19 cellular contexts compared by ENCODE assay signal in the genomic region with DNA sequence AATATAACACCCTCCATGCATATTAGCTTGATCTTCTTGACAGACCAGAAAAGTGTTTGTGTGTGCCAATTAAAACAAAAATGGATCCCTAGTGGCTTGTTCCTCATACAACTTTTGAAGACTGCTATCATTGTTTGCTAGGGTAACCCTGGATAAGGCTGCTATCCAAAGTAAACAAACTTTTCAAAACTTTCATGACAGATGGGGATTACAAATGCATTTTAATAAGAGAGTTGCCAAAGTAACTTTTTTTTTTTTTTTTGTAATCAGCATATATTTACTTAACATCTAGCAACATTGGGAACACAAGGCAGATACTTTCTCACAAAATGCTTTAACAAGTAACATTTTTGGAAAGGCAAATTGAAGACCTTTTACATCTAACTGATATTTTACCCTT.
DNase-seq lines count a peak whose midpoint lies in the region; ATAC-seq, FAIRE-seq and TF ChIP-seq lines count a peak whose summit lies in the region.
"Had no signal": no experiment of that assay in that cellular context is flagged by ENCODE, and none has a peak within 500 bp of the region (broad histone marks: within the 10 kb centered on the region; RNA-seq: fewer than 3 reads in every experiment).

No MANE protein-coding gene starts in this region.

- no peak overlapping the region for H3K27ac ChIP-seq in foreskin keratinocyte
- H3K27ac ChIP-seq: C4-2B, esophagus muscularis mucosa, GM23248, PC-9 had no signal

- FAIRE-seq in H54 (lab: Jason Lieb, UNC): peak; percentile 55

- H3K27me3 ChIP-seq in foreskin keratinocyte: no peaks in the 10 kb centered on the region
- H3K27me3 ChIP-seq: esophagus muscularis mucosa had no signal

- no peak for ATAC-seq in foreskin keratinocyte
- no peak for ATAC-seq in HG03196 (IDR thresholded peaks at IDR 0.05; ENCODE audit: unreplicated experiment)

- DNase-seq in H54 (ENCODE audit: insufficient read length, low spot score): no peak
- DNase-seq in SK-MEL-5 (ENCODE audit: low read depth, low spot score): peak; percentile 3
- DNase-seq in fibroblast of gingiva (ENCODE audit: low read depth): peak; percentile 30
- DNase-seq in pulmonary artery endothelial cell (ENCODE audit: low read depth, low spot score): peak; percentile 4
- no peak for DNase-seq in foreskin keratinocyte
- DNase-seq in GM13977 (ENCODE audit: low spot score): no peak
- DNase-seq: activated CD4-positive, alpha-beta T cell treated with anti-CD3 and anti-CD28 coated beads, Interleukin-2, amount 10 ng/mL, durations not matched to agents 7 days and 5 days; activated T-cell treated with anti-CD3 and anti-CD28 coated beads, Interleukin-2, amount 50 U/mL, for 1 hour; GM23248; mesenchymal stem cell; NCI-H187 treated with DMSO at 0.1 percent for 48 hours; NCI-H526 treated with DMSO at 0.1 percent for 48 hours; retina; SK-N-SH; stimulated activated CD4-positive, alpha-beta T cell treated with anti-CD3 and anti-CD28 coated beads, Interleukin-4, amount 100 ng/mL, for 24 hours had no signal

- H3K4me1 ChIP-seq in foreskin keratinocyte: no peaks in the 10 kb centered on the region
- H3K4me1 ChIP-seq: esophagus muscularis mucosa had no signal

- TF ChIP-seq POLR2A in H54 (IDR thresholded peaks at IDR 0.05; ENCODE audit: low read depth, low read length): no peak

- TF ChIP-seq CTCF in foreskin keratinocyte (conservative IDR thresholded peaks at IDR 0.05) (no peak), GM13977 (IDR thresholded peaks at IDR 0.05; ENCODE audit: extremely low read depth, insufficient read depth, missing control alignments) (no peak)

- in situ Hi-C loops in SK-MEL-5 (cut with HindIII; ENCODE audit: low pct_unique_long_range_greater_than_20kb, low sequenced_read_pairs): no loop called here
- in situ Hi-C loops in GM13977 (cut with MboI; ENCODE audit: low pct_unique_long_range_greater_than_20kb, low sequenced_read_pairs, unreplicated experiment): no loop called here

Comparison
In these comparisons a context has a peak if more than half of its experiments do, and no peak if none do; other contexts are left out.
1. DNase-seq: peak in SK-MEL-5 (single experiment), fibroblast of gingiva (single experiment) and pulmonary artery endothelial cell (single experiment); none in H54 (single experiment), foreskin keratinocyte (0 of 2) and GM13977 (single experiment).